In the genomic region with DNA sequence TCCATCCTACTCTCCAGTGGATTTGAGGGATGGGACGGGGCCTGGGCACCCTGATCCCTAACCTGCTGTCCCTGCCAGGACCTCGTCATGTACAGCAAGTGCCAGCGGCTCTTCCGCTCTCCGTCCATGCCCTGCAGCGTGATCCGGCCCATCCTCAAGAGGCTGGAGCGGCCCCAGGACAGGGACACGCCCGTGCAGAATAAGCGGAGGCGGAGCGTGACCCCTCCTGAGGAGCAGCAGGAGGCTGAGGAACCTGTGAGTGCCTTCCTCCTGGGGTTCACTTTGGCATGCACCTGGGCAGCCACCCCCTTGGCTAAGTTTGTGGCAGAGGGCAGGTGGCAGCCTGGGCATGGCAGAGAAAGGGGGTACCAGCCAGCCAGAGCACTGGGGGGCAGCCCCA, we compare ENCODE assay signal across 1 cellular context.
TF ChIP-seq lines count a peak whose summit lies in the region.

No MANE protein-coding gene starts in this region.

TF ChIP-seq in HepG2, 621 proteins besides CTCF, POLR2A, EP300 and RAD21:
- TF ChIP-seq, protein P1, sequence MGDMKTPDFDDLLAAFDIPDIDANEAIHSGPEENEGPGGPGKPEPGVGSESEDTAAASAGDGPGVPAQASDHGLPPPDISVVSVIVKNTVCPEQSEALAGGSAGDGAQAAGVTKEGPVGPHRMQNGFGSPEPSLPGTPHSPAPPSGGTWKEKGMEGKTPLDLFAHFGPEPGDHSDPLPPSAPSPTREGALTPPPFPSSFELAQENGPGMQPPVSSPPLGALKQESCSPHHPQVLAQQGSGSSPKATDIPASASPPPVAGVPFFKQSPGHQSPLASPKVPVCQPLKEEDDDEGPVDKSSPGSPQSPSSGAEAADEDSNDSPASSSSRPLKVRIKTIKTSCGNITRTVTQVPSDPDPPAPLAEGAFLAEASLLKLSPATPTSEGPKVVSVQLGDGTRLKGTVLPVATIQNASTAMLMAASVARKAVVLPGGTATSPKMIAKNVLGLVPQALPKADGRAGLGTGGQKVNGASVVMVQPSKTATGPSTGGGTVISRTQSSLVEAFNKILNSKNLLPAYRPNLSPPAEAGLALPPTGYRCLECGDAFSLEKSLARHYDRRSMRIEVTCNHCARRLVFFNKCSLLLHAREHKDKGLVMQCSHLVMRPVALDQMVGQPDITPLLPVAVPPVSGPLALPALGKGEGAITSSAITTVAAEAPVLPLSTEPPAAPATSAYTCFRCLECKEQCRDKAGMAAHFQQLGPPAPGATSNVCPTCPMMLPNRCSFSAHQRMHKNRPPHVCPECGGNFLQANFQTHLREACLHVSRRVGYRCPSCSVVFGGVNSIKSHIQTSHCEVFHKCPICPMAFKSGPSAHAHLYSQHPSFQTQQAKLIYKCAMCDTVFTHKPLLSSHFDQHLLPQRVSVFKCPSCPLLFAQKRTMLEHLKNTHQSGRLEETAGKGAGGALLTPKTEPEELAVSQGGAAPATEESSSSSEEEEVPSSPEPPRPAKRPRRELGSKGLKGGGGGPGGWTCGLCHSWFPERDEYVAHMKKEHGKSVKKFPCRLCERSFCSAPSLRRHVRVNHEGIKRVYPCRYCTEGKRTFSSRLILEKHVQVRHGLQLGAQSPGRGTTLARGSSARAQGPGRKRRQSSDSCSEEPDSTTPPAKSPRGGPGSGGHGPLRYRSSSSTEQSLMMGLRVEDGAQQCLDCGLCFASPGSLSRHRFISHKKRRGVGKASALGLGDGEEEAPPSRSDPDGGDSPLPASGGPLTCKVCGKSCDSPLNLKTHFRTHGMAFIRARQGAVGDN (CRISPR knock-in tag; IDR thresholded peaks at IDR 0.05), result peak; percentile 17; the same call in 1 of the 2 replicates
- TF ChIP-seq, protein P2, sequence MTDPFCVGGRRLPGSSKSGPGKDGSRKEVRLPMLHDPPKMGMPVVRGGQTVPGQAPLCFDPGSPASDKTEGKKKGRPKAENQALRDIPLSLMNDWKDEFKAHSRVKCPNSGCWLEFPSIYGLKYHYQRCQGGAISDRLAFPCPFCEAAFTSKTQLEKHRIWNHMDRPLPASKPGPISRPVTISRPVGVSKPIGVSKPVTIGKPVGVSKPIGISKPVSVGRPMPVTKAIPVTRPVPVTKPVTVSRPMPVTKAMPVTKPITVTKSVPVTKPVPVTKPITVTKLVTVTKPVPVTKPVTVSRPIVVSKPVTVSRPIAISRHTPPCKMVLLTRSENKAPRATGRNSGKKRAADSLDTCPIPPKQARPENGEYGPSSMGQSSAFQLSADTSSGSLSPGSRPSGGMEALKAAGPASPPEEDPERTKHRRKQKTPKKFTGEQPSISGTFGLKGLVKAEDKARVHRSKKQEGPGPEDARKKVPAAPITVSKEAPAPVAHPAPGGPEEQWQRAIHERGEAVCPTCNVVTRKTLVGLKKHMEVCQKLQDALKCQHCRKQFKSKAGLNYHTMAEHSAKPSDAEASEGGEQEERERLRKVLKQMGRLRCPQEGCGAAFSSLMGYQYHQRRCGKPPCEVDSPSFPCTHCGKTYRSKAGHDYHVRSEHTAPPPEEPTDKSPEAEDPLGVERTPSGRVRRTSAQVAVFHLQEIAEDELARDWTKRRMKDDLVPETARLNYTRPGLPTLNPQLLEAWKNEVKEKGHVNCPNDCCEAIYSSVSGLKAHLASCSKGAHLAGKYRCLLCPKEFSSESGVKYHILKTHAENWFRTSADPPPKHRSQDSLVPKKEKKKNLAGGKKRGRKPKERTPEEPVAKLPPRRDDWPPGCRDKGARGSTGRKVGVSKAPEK (CRISPR knock-in tag; IDR thresholded peaks at IDR 0.05; ENCODE audit: borderline replicate concordance), result no peak
- peak; percentile 53 for TF ChIP-seq AGO2 (optimal IDR thresholded peaks at IDR 0.05; ENCODE audit: low read depth, low read length)
- TF ChIP-seq SRF (IDR thresholded peaks at IDR 0.05; ENCODE audit: low read depth, low read length), result no peak
- TF ChIP-seq RBFOX2 (IDR thresholded peaks at IDR 0.05; ENCODE audit: low read depth, low read length), result 0 out of 2 replicates have a peak, but pooled peaks have one; percentile 33
- TF ChIP-seq RBM22 (optimal IDR thresholded peaks at IDR 0.05; ENCODE audit: low read length), result no peak
